In genomic region chr9:112166176-112167140, GRCh38 we compare ENCODE assay signal across 11 cellular contexts. TPM values are rescaled to one million over a fixed set of nuclear protein-coding genes. Genes with fewer than 3 reads are reported as not detected.
DNase-seq lines count a peak whose midpoint lies in the region; ATAC-seq and TF ChIP-seq lines count a peak whose summit lies in the region.
"Had no signal": no experiment of that assay in that cellular context is flagged by ENCODE, and none has a peak within 500 bp of the region (broad histone marks: within the 10 kb centered on the region; RNA-seq: fewer than 3 reads in every experiment).

No MANE protein-coding gene starts in this region.

- intact Hi-C loops in CD14-positive monocyte (cut with micrococcal nuclease) (no loop called here), natural killer cell (cut with micrococcal nuclease) (no loop called here)

- no peak overlapping the region for H3K4me3 ChIP-seq in epithelial cell of esophagus (ENCODE audit: low read length)
- H3K4me3 ChIP-seq: ovary, testis had no signal

- H3K27me3 Mint-ChIP-seq in CD14-positive monocyte (ENCODE audit: low read depth in 3 of 3) (peaks cover 0 to 2% (median 0%) of the 10 kb centered on the region in 3 donors), natural killer cell (ENCODE audit: low read depth in 2 of 2) (no peaks in the 10 kb centered on the region)
- H3K27me3 Mint-ChIP-seq: activated B cell treated with CpG ODN at 0.5 μM for 24 hours had no signal

- H3K27ac Mint-ChIP-seq in CD14-positive monocyte = peak overlapping the region; percentile 8 to 79 (median 65)
- peak overlapping the region; percentile 6 to 67 for H3K27ac Mint-ChIP-seq in natural killer cell
- H3K27ac Mint-ChIP-seq: activated B cell treated with CpG ODN at 0.5 μM for 24 hours had no signal

- H3K36me3 Mint-ChIP-seq in CD14-positive monocyte (peaks cover 23 to 49% of the 10 kb centered on the region in 2 donors), natural killer cell (no peaks in the 10 kb centered on the region)

- no peak overlapping the region for H3K4me3 Mint-ChIP-seq in CD14-positive monocyte
- H3K4me3 Mint-ChIP-seq in natural killer cell = no peak overlapping the region
- H3K4me3 Mint-ChIP-seq: activated B cell treated with CpG ODN at 0.5 μM for 24 hours had no signal

- ATAC-seq in natural killer cell (peak in 2 of 3 donors; percentile 45 to 55), GM18870 (IDR thresholded peaks at IDR 0.05; ENCODE audit: unreplicated experiment) (no peak), GM18511 (IDR thresholded peaks at IDR 0.05; ENCODE audit: unreplicated experiment) (no peak)

- H3K4me1 Mint-ChIP-seq in CD14-positive monocyte = peaks cover 66% of the 10 kb centered on the region
- H3K4me1 Mint-ChIP-seq in natural killer cell = peaks cover 67 to 74% of the 10 kb centered on the region in 2 donors

- no peaks in the 10 kb centered on the region for H3K9me3 Mint-ChIP-seq in CD14-positive monocyte
- H3K9me3 Mint-ChIP-seq in natural killer cell = no peaks in the 10 kb centered on the region
- H3K9me3 Mint-ChIP-seq: activated B cell treated with CpG ODN at 0.5 μM for 24 hours had no signal

- TF ChIP-seq CTCF in CD14-positive monocyte (IDR thresholded peaks at IDR 0.05) = no peak
- TF ChIP-seq CTCF in epithelial cell of esophagus (IDR thresholded peaks at IDR 0.05; ENCODE audit: insufficient read depth, low read depth, low read length, missing control alignments) = peak; percentile 15
- TF ChIP-seq CTCF in natural killer cell (IDR thresholded peaks at IDR 0.05) = no peak

- DNase-seq in CD14-positive monocyte (ENCODE audit: low spot score) (no peak), NCI-H69 (lab: John Stamatoyannopoulos, UW) (peak; percentile 47), epithelial cell of esophagus (ENCODE audit: low read depth) (peak; percentile 83), natural killer cell (no peak), hepatic stellate cell (ENCODE audit: low spot score) (no peak), NCI-H2171 (lab: John Stamatoyannopoulos, UW) (no peak)
- DNase-seq: activated B cell treated with CpG ODN at 0.5 μM for 24 hours, testis had no signal

RNA-seq across cellular contexts. Expression of gene SUSD1, which starts 8.6 kb away (rescaled TPM):
- 10 to 100 TPM; 29.1 to 42.3 TPM for polyA plus RNA-seq in CD14-positive monocyte
- total RNA-seq in natural killer cell = 10 to 100 TPM; 74.1 to 97.4 (median 86.9) TPM

Comparison
In these comparisons a context has a peak if more than half of its experiments do, and no peak if none do; other contexts are left out.
1. DNase-seq: peak in NCI-H69 (single experiment) and epithelial cell of esophagus (single experiment); none in CD14-positive monocyte (single experiment), natural killer cell (single experiment), hepatic stellate cell (single experiment) and NCI-H2171 (single experiment).
2. ATAC-seq: peak in natural killer cell (2 of 3); none in GM18870 (single experiment) and GM18511 (single experiment).